In the genomic region with DNA sequence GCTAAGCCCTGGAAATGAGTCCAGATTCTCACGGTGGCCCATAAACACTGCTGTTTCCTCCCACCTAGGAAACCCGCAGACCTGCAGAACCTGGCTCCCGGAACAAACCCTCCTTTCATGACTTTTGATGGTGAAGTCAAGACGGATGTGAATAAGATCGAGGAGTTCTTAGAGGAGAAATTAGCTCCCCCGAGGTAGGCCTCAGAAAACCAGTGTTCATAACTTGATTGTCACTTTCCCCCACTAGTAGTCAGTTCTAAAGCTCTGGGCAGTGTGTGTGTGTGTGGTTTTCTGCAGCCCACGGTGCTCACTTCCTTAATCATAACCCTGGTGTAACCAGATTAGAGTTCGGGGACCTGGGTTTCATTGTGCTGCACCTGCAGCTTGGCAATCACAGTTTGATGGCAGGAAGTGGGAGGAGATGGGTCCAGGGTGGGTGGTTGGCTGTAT, we compare ENCODE assay signal across 9 cellular contexts. TPM values are rescaled to one million over a fixed set of nuclear protein-coding genes. Genes with fewer than 3 reads are reported as not detected.
DNase-seq lines count a peak whose midpoint lies in the region; ATAC-seq and TF ChIP-seq lines count a peak whose summit lies in the region.
"Had no signal": no experiment of that assay in that cellular context is flagged by ENCODE, and none has a peak within 500 bp of the region (broad histone marks: within the 10 kb centered on the region; RNA-seq: fewer than 3 reads in every experiment).

No MANE protein-coding gene starts in this region.

- intact Hi-C loops in CD8-positive, alpha-beta T cell (cut with DNase I, micrococcal nuclease): no loop called here
- intact Hi-C loops in thyroid gland (cut with DNase I) (no loop called here), transverse colon (cut with DNase I; ENCODE audit: low total_unique reads) (no loop called here)

- H3K27me3 ChIP-seq in CD8-positive, alpha-beta T cell (ENCODE audit: insufficient read depth, low read length): no peaks in the 10 kb centered on the region
- H3K27me3 ChIP-seq in thyroid gland (no peaks in the 10 kb centered on the region), transverse colon (no peaks in the 10 kb centered on the region)

- TF ChIP-seq CTCF in CD8-positive, alpha-beta T cell (IDR thresholded peaks at IDR 0.05): no peak
- no peak for TF ChIP-seq CTCF in thyroid gland (IDR thresholded peaks at IDR 0.05)
- no peak for TF ChIP-seq CTCF in transverse colon (IDR thresholded peaks at IDR 0.05)

- peaks cover 26% of the 10 kb centered on the region for H3K4me1 Mint-ChIP-seq in CD8-positive, alpha-beta T cell (ENCODE audit: low read depth)

- in situ Hi-C loops in transverse colon (cut with MboI; ENCODE audit: low pct_ligation_motif_present in 1 of 4, low pct_unique_long_range_greater_than_20kb in 1 of 4, low sequenced_read_pairs in 3 of 4): loop anchor here in 1 of 4 donors (25.0 kb wide), 1 partner anchor 1329 kb away; no protein-coding TSS in a partner anchor

- no peak for TF ChIP-seq EP300 in transverse colon (IDR thresholded peaks at IDR 0.05; ENCODE audit: low read depth)

- no peak for TF ChIP-seq POLR2A in thyroid gland (IDR thresholded peaks at IDR 0.05)
- TF ChIP-seq POLR2A in transverse colon (IDR thresholded peaks at IDR 0.05): no peak

- H3K9me3 Mint-ChIP-seq in CD8-positive, alpha-beta T cell: no peaks in the 10 kb centered on the region
- H3K9me3 Mint-ChIP-seq: natural killer cell had no signal

- POLR2A ChIA-PET in CD8-positive, alpha-beta T cell (lab: Charles Lee): interaction anchor here (0.6 kb wide), 1 partner anchor 8 kb away, joined by 5 read pairs; no protein-coding TSS in a partner anchor

- ATAC-seq in CD8-positive, alpha-beta T cell: peak; percentile 65
- ATAC-seq in GM21360 (IDR thresholded peaks at IDR 0.05; ENCODE audit: unreplicated experiment) (peak; percentile 73), HG03520 (IDR thresholded peaks at IDR 0.05; ENCODE audit: unreplicated experiment) (peak; percentile 79)

- WGBS in thyroid gland, 2 donors: 82 to 88% methylated on average over 8 of the region's 8 CpGs
- 64% methylated on average over 8 of the region's 8 CpGs; no CpG with 5 or more reads in 1 of the 2 donors for WGBS in transverse colon (ENCODE audit: low coverage in 1 of 2), 2 donors

- peaks cover 2% of the 10 kb centered on the region for H3K27me3 Mint-ChIP-seq in CD8-positive, alpha-beta T cell (ENCODE audit: low read depth)

- no peak overlapping the region for H3K27ac ChIP-seq in CD8-positive, alpha-beta T cell (ENCODE audit: low read depth, low read length)
- no peak overlapping the region for H3K27ac ChIP-seq in thyroid gland
- no peak overlapping the region for H3K27ac ChIP-seq in transverse colon

- H3K27ac Mint-ChIP-seq in CD8-positive, alpha-beta T cell: peak overlapping the region; percentile 71
- H3K27ac Mint-ChIP-seq: natural killer cell had no signal

- H3K4me3 Mint-ChIP-seq in CD8-positive, alpha-beta T cell: peak overlapping the region; percentile 54
- H3K4me3 Mint-ChIP-seq: natural killer cell had no signal

- H3K36me3 Mint-ChIP-seq in CD8-positive, alpha-beta T cell: no peaks in the 10 kb centered on the region
- H3K36me3 Mint-ChIP-seq: natural killer cell had no signal

- peak overlapping the region; percentile 19 for H3K4me3 ChIP-seq in CD8-positive, alpha-beta T cell (ENCODE audit: low read depth, low read length)
- H3K4me3 ChIP-seq in thyroid gland (replicated peaks in 1 of 3) (no peak overlapping the region), transverse colon (no peak overlapping the region)

- H3K9me3 ChIP-seq in CD8-positive, alpha-beta T cell (ENCODE audit: low read length): no peaks in the 10 kb centered on the region
- H3K9me3 ChIP-seq in thyroid gland (no peaks in the 10 kb centered on the region), transverse colon (no peaks in the 10 kb centered on the region)

- peaks cover 21% of the 10 kb centered on the region for H3K4me1 ChIP-seq in CD8-positive, alpha-beta T cell (ENCODE audit: insufficient read depth, low read length)
- peaks cover 0 to 16% of the 10 kb centered on the region in 2 donors for H3K4me1 ChIP-seq in thyroid gland
- H3K4me1 ChIP-seq in transverse colon: no peaks in the 10 kb centered on the region

- CTCF ChIA-PET in CD8-positive, alpha-beta T cell (lab: Charles Lee): interaction anchor here (1.2 to 2.5 kb wide), 3 partner anchors 15 to 38 kb away, joined by 4 to 21 read pairs (median 14); no protein-coding TSS in a partner anchor

- DNase-seq in CD8-positive, alpha-beta T cell: peak in 6 of 7 experiments; percentile 7 to 60 (median 16)
- peak; percentile 61 for DNase-seq in activated naive CD4-positive, alpha-beta T cell treated with Interleukin-2 at 50 U/mL for 16 hours
- no peak for DNase-seq in A172 (ENCODE audit: low spot score)
- DNase-seq in thyroid gland: no peak
- no peak for DNase-seq in HuH-7.5 (ENCODE audit: low spot score)
- DNase-seq in transverse colon: no peak
- DNase-seq: natural killer cell had no signal

- no peaks in the 10 kb centered on the region for H3K36me3 ChIP-seq in CD8-positive, alpha-beta T cell (ENCODE audit: insufficient read depth, low read length)
- peaks cover 0 to 2% of the 10 kb centered on the region in 2 donors for H3K36me3 ChIP-seq in thyroid gland
- no peaks in the 10 kb centered on the region for H3K36me3 ChIP-seq in transverse colon

RNA-seq across cellular contexts. Expression of gene CLIC6, which starts 39.1 kb away (rescaled TPM):
- total RNA-seq in CD8-positive, alpha-beta T cell: under 1 TPM; 0.08 to 0.16 TPM
- total RNA-seq in A172 (2014; rRNA removed; shearing (Covaris generic)): not detected in 2 replicates
- total RNA-seq in thyroid gland (10 to 100 TPM in 2 of 4 donors, 1 to 10 TPM in 2; 3.9 to 23.9 (median 8.0) TPM), transverse colon (1 to 10 TPM in 2 of 4 donors, under 1 TPM in 1, not detected in 1; 0.37 to 4.9 (median 3.7) TPM)
- total RNA-seq: natural killer cell had no signal

Comparison
In these comparisons a context has a peak if more than half of its experiments do, and no peak if none do; other contexts are left out.
1. DNase-seq: peak in CD8-positive, alpha-beta T cell (6 of 7) and activated naive CD4-positive, alpha-beta T cell treated with Interleukin-2 at 50 U/mL for 16 hours (single experiment); none in A172 (single experiment), thyroid gland (0 of 2), HuH-7.5 (single experiment) and transverse colon (single experiment).
2. Peak in every context shown above with its lines, with median percentiles within 50 percentile points of each other: ATAC-seq.